ENCODE assay signal across 18 cellular contexts in genomic region chrX:70694339-70695122, GRCh38.
DNase-seq lines count a peak whose midpoint lies in the region; ATAC-seq and TF ChIP-seq lines count a peak whose summit lies in the region.
"Had no signal": no experiment of that assay in that cellular context is flagged by ENCODE, and none has a peak within 500 bp of the region (broad histone marks: within the 10 kb centered on the region; RNA-seq: fewer than 3 reads in every experiment).

No MANE protein-coding gene starts in this region.

- no peaks in the 10 kb centered on the region for H3K9me2 ChIP-seq in GM23248 (ENCODE audit: insufficient read depth)
- H3K9me2 ChIP-seq in GM23338 (ENCODE audit: insufficient read depth) = no peaks in the 10 kb centered on the region

- H3K27ac Mint-ChIP-seq in GM23338 = no peak overlapping the region
- no peak overlapping the region for H3K27ac Mint-ChIP-seq in stimulated activated effector memory CD8-positive, alpha-beta T cell treated with anti-CD3 and anti-CD28 coated beads, Interleukin-12 subunit alpha, Interleukin-12 subunit beta, amount 100 ng/mL, for 72 hours
- H3K27ac Mint-ChIP-seq: CD8-positive, alpha-beta T cell; HFFc6 had no signal

- H3K4me2 ChIP-seq in GM23248 (ENCODE audit: unreplicated experiment) (no peak overlapping the region), GM23338 (no peak overlapping the region)
- H3K4me2 ChIP-seq: A549 had no signal

- 27 to 33% methylated on average over 3 of the region's 3 CpGs for WGBS in GM23248 (ENCODE audit: low coverage in 1 of 2, low lambda C conversion rate in 2 of 2, missing lambda C conversion rate in 2 of 2), 2 experiments

- H3K27me3 ChIP-seq in GM23248 (replicated peaks; ENCODE audit: insufficient read depth) (no peaks in the 10 kb centered on the region), GM23338 (ENCODE audit: insufficient read depth) (no peaks in the 10 kb centered on the region), ascending aorta (no peaks in the 10 kb centered on the region)
- H3K27me3 ChIP-seq: BE2C had no signal

- no peaks in the 10 kb centered on the region for H3F3A ChIP-seq in GM23248 (ENCODE audit: insufficient read depth)
- H3F3A ChIP-seq in GM23338 (replicated peaks; ENCODE audit: low read depth) = no peaks in the 10 kb centered on the region

- no peaks in the 10 kb centered on the region for H3K9me3 ChIP-seq in GM23248 (ENCODE audit: low read depth)
- no peaks in the 10 kb centered on the region for H3K9me3 ChIP-seq in ascending aorta
- H3K9me3 ChIP-seq: A549, BE2C had no signal

- no peak for DNase-seq in activated T-cell treated with anti-CD3 and anti-CD28 coated beads, Interleukin-2, amount 50 U/mL, for 4 hours
- DNase-seq in activated T-cell treated with anti-CD3 and anti-CD28 coated beads for 4 hours (no peak), GM23248 (peak; percentile 0), GM23338 (ENCODE audit: low spot score) (peak; percentile 0), ascending aorta (ENCODE audit: low spot score in 2 of 2) (no peak)
- no peak for DNase-seq in stimulated activated effector memory CD8-positive, alpha-beta T cell treated with anti-CD3 and anti-CD28 coated beads, Interleukin-12 subunit alpha, Interleukin-12 subunit beta, amount 100 ng/mL, for 72 hours (ENCODE audit: low spot score in 2 of 2)
- DNase-seq: BE2C; CD8-positive, alpha-beta T cell; COR-L47; DMS153; DMS79 treated with DMSO at 0.1 percent for 48 hours; EL; HCEC 1CT; HFFc6 had no signal

- H3K27ac ChIP-seq in GM23248 = no peak overlapping the region
- H3K27ac ChIP-seq in GM23338 (ENCODE audit: low read depth) = no peak overlapping the region
- H3K27ac ChIP-seq in ascending aorta = no peak overlapping the region
- H3K27ac ChIP-seq: A549, C4-2B, HL-60 had no signal

- no peaks in the 10 kb centered on the region for H3K4me1 Mint-ChIP-seq in activated T-cell treated with anti-CD3 and anti-CD28 coated beads, Interleukin-2, amount 50 U/mL, for 4 hours (ENCODE audit: low read depth)
- H3K4me1 Mint-ChIP-seq in GM23338 = no peaks in the 10 kb centered on the region
- peaks cover 12% of the 10 kb centered on the region for H3K4me1 Mint-ChIP-seq in stimulated activated effector memory CD8-positive, alpha-beta T cell treated with anti-CD3 and anti-CD28 coated beads, Interleukin-12 subunit alpha, Interleukin-12 subunit beta, amount 100 ng/mL, for 72 hours

- H3K79me2 ChIP-seq in GM23248 (ENCODE audit: insufficient read depth) = no peaks in the 10 kb centered on the region
- H3K79me2 ChIP-seq in GM23338 (replicated peaks; ENCODE audit: insufficient read depth) = no peaks in the 10 kb centered on the region

- no peaks in the 10 kb centered on the region for H3K36me3 ChIP-seq in GM23248 (ENCODE audit: low read depth)
- no peaks in the 10 kb centered on the region for H3K36me3 ChIP-seq in GM23338 (ENCODE audit: insufficient read depth)
- no peaks in the 10 kb centered on the region for H3K36me3 ChIP-seq in ascending aorta
- H3K36me3 ChIP-seq: BE2C had no signal

- H3K4me1 ChIP-seq in GM23248 (ENCODE audit: insufficient read depth) (no peaks in the 10 kb centered on the region), GM23338 (ENCODE audit: insufficient read depth) (no peaks in the 10 kb centered on the region), ascending aorta (no peaks in the 10 kb centered on the region)
- H3K4me1 ChIP-seq: A549, BE2C had no signal

- no peak overlapping the region for H3K4me3 Mint-ChIP-seq in activated T-cell treated with anti-CD3 and anti-CD28 coated beads, Interleukin-2, amount 50 U/mL, for 4 hours
- H3K4me3 Mint-ChIP-seq in GM23338 = no peak overlapping the region
- no peak overlapping the region for H3K4me3 Mint-ChIP-seq in stimulated activated effector memory CD8-positive, alpha-beta T cell treated with anti-CD3 and anti-CD28 coated beads, Interleukin-12 subunit alpha, Interleukin-12 subunit beta, amount 100 ng/mL, for 72 hours
- H3K4me3 Mint-ChIP-seq: CD8-positive, alpha-beta T cell; HFFc6 had no signal

- ATAC-seq in activated T-cell treated with anti-CD3 and anti-CD28 coated beads, Interleukin-2, amount 50 U/mL, for 4 hours = peak; percentile 27 to 54
- ATAC-seq in GM23338 (no peak), HG03342 (IDR thresholded peaks at IDR 0.05; ENCODE audit: unreplicated experiment) (no peak)
- peak; percentile 67 for ATAC-seq in stimulated activated effector memory CD8-positive, alpha-beta T cell treated with anti-CD3 and anti-CD28 coated beads, Interleukin-12 subunit alpha, Interleukin-12 subunit beta, amount 100 ng/mL, for 72 hours
- ATAC-seq: A549; CD8-positive, alpha-beta T cell had no signal

- no peaks in the 10 kb centered on the region for H3K27me3 Mint-ChIP-seq in activated T-cell treated with anti-CD3 and anti-CD28 coated beads, Interleukin-2, amount 50 U/mL, for 4 hours (ENCODE audit: low read depth)
- peaks cover 1% of the 10 kb centered on the region for H3K27me3 Mint-ChIP-seq in GM23338 (ENCODE audit: insufficient read depth, low read depth, poor library complexity)

- H3K4me3 ChIP-seq in GM23248 (no peak overlapping the region), GM23338 (no peak overlapping the region), ascending aorta (no peak overlapping the region)
- H3K4me3 ChIP-seq: A549 had no signal

- H3K9me3 Mint-ChIP-seq in activated T-cell treated with anti-CD3 and anti-CD28 coated beads, Interleukin-2, amount 50 U/mL, for 4 hours = no peaks in the 10 kb centered on the region
- no peaks in the 10 kb centered on the region for H3K9me3 Mint-ChIP-seq in GM23338
- no peaks in the 10 kb centered on the region for H3K9me3 Mint-ChIP-seq in stimulated activated effector memory CD8-positive, alpha-beta T cell treated with anti-CD3 and anti-CD28 coated beads, Interleukin-12 subunit alpha, Interleukin-12 subunit beta, amount 100 ng/mL, for 72 hours
- H3K9me3 Mint-ChIP-seq: CD8-positive, alpha-beta T cell; HFFc6 had no signal

- intact Hi-C loops in ascending aorta (cut with DNase I) = no loop called here

- H2AFZ ChIP-seq in GM23248 (no peak overlapping the region), GM23338 (no peak overlapping the region)

- H3K36me3 Mint-ChIP-seq in activated T-cell treated with anti-CD3 and anti-CD28 coated beads, Interleukin-2, amount 50 U/mL, for 4 hours (ENCODE audit: insufficient read depth) = no peaks in the 10 kb centered on the region
- no peaks in the 10 kb centered on the region for H3K36me3 Mint-ChIP-seq in GM23338 (ENCODE audit: low read depth)
- no peaks in the 10 kb centered on the region for H3K36me3 Mint-ChIP-seq in stimulated activated effector memory CD8-positive, alpha-beta T cell treated with anti-CD3 and anti-CD28 coated beads, Interleukin-12 subunit alpha, Interleukin-12 subunit beta, amount 100 ng/mL, for 72 hours
- H3K36me3 Mint-ChIP-seq: CD8-positive, alpha-beta T cell had no signal

- H4K20me1 ChIP-seq in GM23248 (ENCODE audit: insufficient read depth) (no peaks in the 10 kb centered on the region), GM23338 (replicated peaks; ENCODE audit: insufficient read depth) (no peaks in the 10 kb centered on the region)

- in situ Hi-C loops in GM23248 (cut with MboI) = no loop called here

- no peak for TF ChIP-seq CTCF in GM23338 (conservative IDR thresholded peaks at IDR 0.05; ENCODE audit: low read depth in 2 of 2)
- no peak for TF ChIP-seq CTCF in ascending aorta (IDR thresholded peaks at IDR 0.05)

- no peak overlapping the region for H3K9ac ChIP-seq in GM23248

TF ChIP-seq in GM23338, 12 proteins besides CTCF, POLR2A, EP300 and RAD21:
- TF ChIP-seq STAT1 (IDR thresholded peaks at IDR 0.05; ENCODE audit: unreplicated experiment) = no peak
- TF ChIP-seq NANOG (IDR thresholded peaks at IDR 0.05; ENCODE audit: borderline replicate concordance) = no peak
- TF ChIP-seq ZNF114 (CRISPR knock-in tag; IDR thresholded peaks at IDR 0.05) = no peak
- no peak for TF ChIP-seq REST (IDR thresholded peaks at IDR 0.05; ENCODE audit: unreplicated experiment)
- no peak for TF ChIP-seq CREB1 (CRISPR knock-in tag; IDR thresholded peaks at IDR 0.05; ENCODE audit: low read depth)
- no peak for TF ChIP-seq JUNB (IDR thresholded peaks at IDR 0.05; ENCODE audit: unreplicated experiment)
- no peak for TF ChIP-seq ETS1 (IDR thresholded peaks at IDR 0.05)
- TF ChIP-seq EZH2 (IDR thresholded peaks at IDR 0.05; ENCODE audit: low read depth, unreplicated experiment) = no peak
- TF ChIP-seq POLR2AphosphoS5 (IDR thresholded peaks at IDR 0.05; ENCODE audit: low read depth) = no peak
- no peak for TF ChIP-seq EZH2phosphoT487 (IDR thresholded peaks at IDR 0.05; ENCODE audit: unreplicated experiment)

Comparison
In these comparisons a context has a peak if more than half of its experiments do, and no peak if none do; other contexts are left out.
1. ATAC-seq: peak in activated T-cell treated with anti-CD3 and anti-CD28 coated beads, Interleukin-2, amount 50 U/mL, for 4 hours (2 of 2) and stimulated activated effector memory CD8-positive, alpha-beta T cell treated with anti-CD3 and anti-CD28 coated beads, Interleukin-12 subunit alpha, Interleukin-12 subunit beta, amount 100 ng/mL, for 72 hours (single experiment); none in GM23338 (single experiment) and HG03342 (single experiment).
2. DNase-seq: peak in GM23248 (single experiment) and GM23338 (single experiment); none in activated T-cell treated with anti-CD3 and anti-CD28 coated beads, Interleukin-2, amount 50 U/mL, for 4 hours (single experiment), activated T-cell treated with anti-CD3 and anti-CD28 coated beads for 4 hours (single experiment), stimulated activated effector memory CD8-positive, alpha-beta T cell treated with anti-CD3 and anti-CD28 coated beads, Interleukin-12 subunit alpha, Interleukin-12 subunit beta, amount 100 ng/mL, for 72 hours (0 of 2) and ascending aorta (0 of 2).